ENCODE assay signal across 12 cellular contexts in genomic region chr16:73082608-73083007, GRCh38. TPM values are rescaled to one million over a fixed set of nuclear protein-coding genes. Genes with fewer than 3 reads are reported as not detected.
DNase-seq lines count a peak whose midpoint lies in the region; TF ChIP-seq lines count a peak whose summit lies in the region.
"Had no signal": no experiment of that assay in that cellular context is flagged by ENCODE, and none has a peak within 500 bp of the region (broad histone marks: within the 10 kb centered on the region; RNA-seq: fewer than 3 reads in every experiment).

No MANE protein-coding gene starts in this region.

- TF ChIP-seq CTCF in fibroblast of mammary gland (conservative IDR thresholded peaks at IDR 0.05; ENCODE audit: control insufficient read depth, insufficient read depth, low read depth, low read length) (no peak), sigmoid colon (IDR thresholded peaks at IDR 0.05) (no peak), ovary (IDR thresholded peaks at IDR 0.05) (no peak)

- no peaks in the 10 kb centered on the region for H3K36me3 ChIP-seq in sigmoid colon
- H3K36me3 ChIP-seq in ovary = no peaks in the 10 kb centered on the region
- H3K36me3 ChIP-seq: uterus had no signal

- peaks cover 3% of the 10 kb centered on the region for H3K9me3 Mint-ChIP-seq in activated T-cell treated with anti-CD3 and anti-CD28 coated beads, Interleukin-2, amount 50 U/mL, for 24 hours
- H3K9me3 Mint-ChIP-seq: activated naive CD8-positive, alpha-beta T cell treated with anti-CD3 and anti-CD28 coated beads, Interleukin-2, amount 10 ng/mL, durations not matched to agents 7 days and 5 days had no signal

- H3K27ac ChIP-seq in sigmoid colon = peak overlapping the region in 2 of 4 donors; percentile 7 to 69
- H3K27ac ChIP-seq in ovary = no peak overlapping the region
- H3K27ac ChIP-seq: uterus had no signal

- no peak overlapping the region for H3K4me3 Mint-ChIP-seq in activated T-cell treated with anti-CD3 and anti-CD28 coated beads, Interleukin-2, amount 50 U/mL, for 24 hours
- H3K4me3 Mint-ChIP-seq: activated naive CD8-positive, alpha-beta T cell treated with anti-CD3 and anti-CD28 coated beads, Interleukin-2, amount 10 ng/mL, durations not matched to agents 7 days and 5 days had no signal

- H3K36me3 Mint-ChIP-seq in activated T-cell treated with anti-CD3 and anti-CD28 coated beads, Interleukin-2, amount 50 U/mL, for 24 hours (ENCODE audit: low read depth) = no peaks in the 10 kb centered on the region
- H3K36me3 Mint-ChIP-seq: activated naive CD8-positive, alpha-beta T cell treated with anti-CD3 and anti-CD28 coated beads, Interleukin-2, amount 10 ng/mL, durations not matched to agents 7 days and 5 days had no signal

- intact Hi-C loops in sigmoid colon (cut with DNase I) = no loop called here
- intact Hi-C loops in ovary (cut with DNase I) = no loop called here

- H3K4me1 ChIP-seq in sigmoid colon = peaks cover 0 to 5% (median 2%) of the 10 kb centered on the region in 4 donors
- H3K4me1 ChIP-seq in ovary (ENCODE audit: insufficient read depth) = no peaks in the 10 kb centered on the region
- H3K4me1 ChIP-seq: uterus had no signal

- H3K9me3 ChIP-seq in sigmoid colon (no peaks in the 10 kb centered on the region), ovary (no peaks in the 10 kb centered on the region)
- H3K9me3 ChIP-seq: uterus had no signal

- H3K27me3 ChIP-seq in sigmoid colon = no peaks in the 10 kb centered on the region
- H3K27me3 ChIP-seq in ovary = no peaks in the 10 kb centered on the region
- H3K27me3 ChIP-seq: uterus had no signal

- peaks cover 12% of the 10 kb centered on the region for H3K27me3 Mint-ChIP-seq in activated T-cell treated with anti-CD3 and anti-CD28 coated beads, Interleukin-2, amount 50 U/mL, for 24 hours

- H3K4me1 Mint-ChIP-seq in activated T-cell treated with anti-CD3 and anti-CD28 coated beads, Interleukin-2, amount 50 U/mL, for 24 hours (ENCODE audit: low read depth) = no peaks in the 10 kb centered on the region
- H3K4me1 Mint-ChIP-seq: activated naive CD8-positive, alpha-beta T cell treated with anti-CD3 and anti-CD28 coated beads, Interleukin-2, amount 10 ng/mL, durations not matched to agents 7 days and 5 days had no signal

- no peak for TF ChIP-seq POLR2A in sigmoid colon (IDR thresholded peaks at IDR 0.05)
- no peak for TF ChIP-seq POLR2A in ovary (IDR thresholded peaks at IDR 0.05)

- no peak overlapping the region for H3K4me3 ChIP-seq in fibroblast of mammary gland (ENCODE audit: control insufficient read depth, low read depth, low read length)
- no peak overlapping the region for H3K4me3 ChIP-seq in sigmoid colon
- no peak overlapping the region for H3K4me3 ChIP-seq in ovary
- H3K4me3 ChIP-seq: uterus had no signal

- no peak overlapping the region for H3K27ac Mint-ChIP-seq in activated T-cell treated with anti-CD3 and anti-CD28 coated beads, Interleukin-2, amount 50 U/mL, for 24 hours
- H3K27ac Mint-ChIP-seq: activated naive CD8-positive, alpha-beta T cell treated with anti-CD3 and anti-CD28 coated beads, Interleukin-2, amount 10 ng/mL, durations not matched to agents 7 days and 5 days had no signal

- WGBS in sigmoid colon, 2 donors = 70 to 72% methylated on average over 4 of the region's 4 CpGs
- WGBS in ovary, 3 donors = 21 to 29% (median 25%) methylated on average over 4 of the region's 4 CpGs

- TF ChIP-seq EP300 in sigmoid colon (IDR thresholded peaks at IDR 0.05) = peak in 1 of 4 donors; percentile 23
- TF ChIP-seq EP300 in ovary (IDR thresholded peaks at IDR 0.05) = no peak

- DNase-seq in ELF-1 (ENCODE audit: low read depth, low spot score) = peak; percentile 30
- DNase-seq in RKO (ENCODE audit: low spot score) = peak; percentile 33
- DNase-seq in fibroblast of mammary gland (ENCODE audit: low read depth) = peak; percentile 98
- DNase-seq in sigmoid colon = peak; percentile 77
- DNase-seq in effector CD8-positive, alpha-beta T cell (lab: John Stamatoyannopoulos, UW) = no peak
- no peak for DNase-seq in ovary
- DNase-seq in NCI-H345 treated with DMSO at 0.1 percent for 48 hours (lab: John Stamatoyannopoulos, UW; ENCODE audit: unreplicated experiment) = no peak
- no peak for DNase-seq in activated T-cell treated with anti-CD3 and anti-CD28 coated beads, Interleukin-2, amount 50 U/mL, for 24 hours
- DNase-seq: activated CD4-positive, CD25-positive, alpha-beta regulatory T cell treated with anti-CD3 and anti-CD28 coated beads, Interleukin-2, amount 50 U/mL, for 72 hours; activated naive CD8-positive, alpha-beta T cell treated with anti-CD3 and anti-CD28 coated beads, Interleukin-2, amount 10 ng/mL, durations not matched to agents 7 days and 5 days; stimulated activated CD4-positive, alpha-beta T cell treated with anti-CD3 and anti-CD28 coated beads, Interleukin-2, amount 100 ng/mL, for 48 hours; uterus had no signal

RNA-seq across cellular contexts. Expression of gene ZFHX3, which starts 34.7 kb away (rescaled TPM):
- total RNA-seq in sigmoid colon = 10 to 100 TPM; 17.8 to 38.8 (median 19.1) TPM
- polyA plus RNA-seq in sigmoid colon = 1 to 10 TPM in 2 of 3 donors, under 1 TPM in 1; 0.69 to 4.3 (median 1.2) TPM
- total RNA-seq in ovary = 10 to 100 TPM in 5 of 7 donors, 1 to 10 TPM in 2; 5.5 to 17.6 (median 12.6) TPM
- 1 to 10 TPM; 3.4 to 6.5 TPM for polyA plus RNA-seq in ovary

Comparison
In these comparisons a context has a peak if more than half of its experiments do, and no peak if none do; other contexts are left out.
1. DNase-seq: peak in ELF-1 (single experiment), RKO (single experiment), fibroblast of mammary gland (single experiment) and sigmoid colon (single experiment); none in effector CD8-positive, alpha-beta T cell (single experiment), ovary (0 of 5), NCI-H345 treated with DMSO at 0.1 percent for 48 hours (single experiment) and activated T-cell treated with anti-CD3 and anti-CD28 coated beads, Interleukin-2, amount 50 U/mL, for 24 hours (single experiment).